1 cellular context compared by ENCODE assay signal in genomic region chr19:11347546-11347945, GRCh38.
TF ChIP-seq lines count a peak whose summit lies in the region.

No MANE protein-coding gene starts in this region.

TF ChIP-seq in IMR-90, 13 proteins besides CTCF, POLR2A, EP300 and RAD21:
- no peak for TF ChIP-seq RFX5 (IDR thresholded peaks at IDR 0.05; ENCODE audit: low read depth, low read length)
- TF ChIP-seq ELK1 (IDR thresholded peaks at IDR 0.05; ENCODE audit: borderline replicate concordance, low read depth, low read length) = no peak
- no peak for TF ChIP-seq MAZ (IDR thresholded peaks at IDR 0.05; ENCODE audit: borderline replicate concordance, low read depth, low read length)
- no peak for TF ChIP-seq FOS (IDR thresholded peaks at IDR 0.05; ENCODE audit: low read depth, low read length)
- no peak for TF ChIP-seq MAFK (IDR thresholded peaks at IDR 0.05; ENCODE audit: low read depth, low read length)
- no peak for TF ChIP-seq SMC3 (IDR thresholded peaks at IDR 0.05; ENCODE audit: low read depth, low read length)
- TF ChIP-seq NFE2L2 (IDR thresholded peaks at IDR 0.05; ENCODE audit: low read depth, low read length) = no peak
- TF ChIP-seq CEBPB (IDR thresholded peaks at IDR 0.05; ENCODE audit: low read depth, low read length) = no peak
